ENCODE assay signal across 8 cellular contexts in the genomic region with DNA sequence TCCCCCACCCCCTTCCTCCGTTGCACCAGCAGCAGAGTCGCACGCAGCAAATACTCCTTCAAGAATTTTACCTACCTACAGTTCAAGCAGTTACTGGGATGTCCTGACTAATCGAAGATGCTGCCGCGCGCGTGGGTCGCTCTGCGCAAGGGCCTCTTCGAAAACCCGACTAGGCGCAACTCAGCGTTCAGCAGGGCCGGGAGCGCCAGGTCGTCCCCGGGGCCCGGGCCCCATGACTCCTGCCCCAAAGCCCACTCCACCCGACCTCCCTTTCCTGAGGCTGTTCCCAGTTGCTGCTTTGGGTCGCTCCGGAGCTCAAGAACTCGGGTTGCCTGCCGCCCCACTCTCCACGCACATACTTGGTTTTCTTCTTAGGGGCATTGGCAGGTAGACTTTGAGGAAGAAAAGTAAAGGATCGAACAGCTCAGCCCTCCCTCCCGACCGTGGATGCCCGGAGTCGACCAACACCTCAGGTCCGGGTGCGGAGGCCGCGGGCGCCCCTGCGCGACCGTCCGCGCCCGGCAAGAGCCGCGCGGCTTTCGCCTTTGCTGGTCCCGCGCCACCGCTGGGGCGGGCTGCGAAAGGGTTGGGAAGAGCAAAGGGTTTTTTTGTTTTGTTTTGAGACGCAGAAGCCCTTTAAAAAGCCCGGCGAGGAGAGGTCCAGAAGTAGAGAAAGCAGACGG. TPM values are rescaled to one million over a fixed set of nuclear protein-coding genes. Genes with fewer than 3 reads are reported as not detected.
DNase-seq lines count a peak whose midpoint lies in the region; ATAC-seq, FAIRE-seq and TF ChIP-seq lines count a peak whose summit lies in the region.

No MANE protein-coding gene starts in this region.

- WGBS in tibial nerve, 2 donors, result 1 to 2% methylated on average over 53 to 54 of the region's 54 CpGs

- POLR2A ChIA-PET in MCF 10A (lab: Yijun Ruan, JAX), result interaction anchor here (0.7 to 2.6 kb wide), 6 partner anchors 11 to 498 kb away, joined by 3 to 15 read pairs (median 8); no protein-coding TSS in a partner anchor

- H3K27me3 Mint-ChIP-seq in MCF 10A (ENCODE audit: insufficient read depth, unreplicated experiment), result no peaks in the 10 kb centered on the region

- H3K4me2 ChIP-seq in BLaER1 treated with 17β-estradiol and CSF1 and Interleukin-3, amounts not matched to agents 10 nM and 100 nM, result peak overlapping the region; percentile 94 to 100 (median 99)

- H3K9me3 ChIP-seq in BLaER1 treated with 17β-estradiol and CSF1 and Interleukin-3, amounts not matched to agents 10 nM and 100 nM (replicated peaks in 1 of 11), result no peaks in the 10 kb centered on the region
- H3K9me3 ChIP-seq in lower lobe of right lung, result no peaks in the 10 kb centered on the region
- H3K9me3 ChIP-seq in tibial nerve, result no peaks in the 10 kb centered on the region

- H3K36me3 ChIP-seq in BLaER1 treated with 17β-estradiol and CSF1 and Interleukin-3, amounts not matched to agents 10 nM and 100 nM, result peaks cover 0 to 29% (median 15%) of the 10 kb centered on the region in 11 experiments; a peak in 19 of 22 replicates
- H3K36me3 ChIP-seq in lower lobe of right lung (peaks cover 9% of the 10 kb centered on the region), tibial nerve (peaks cover 0 to 10% (median 0%) of the 10 kb centered on the region in 3 donors)

- peaks cover 8% of the 10 kb centered on the region for H3K4me1 Mint-ChIP-seq in MCF 10A (ENCODE audit: insufficient read depth, unreplicated experiment)

- peak overlapping the region; percentile 63 to 77 (median 70) for H3K4me3 ChIP-seq in BLaER1 treated with 17β-estradiol and CSF1 and Interleukin-3, amounts not matched to agents 10 nM and 100 nM
- H3K4me3 ChIP-seq in lower lobe of right lung, result peak overlapping the region; percentile 69
- peak overlapping the region; percentile 43 to 65 (median 58) for H3K4me3 ChIP-seq in tibial nerve

- H3K9me3 Mint-ChIP-seq in MCF 10A (ENCODE audit: unreplicated experiment), result no peaks in the 10 kb centered on the region

- H3K27ac ChIP-seq in BLaER1 treated with 17β-estradiol and CSF1 and Interleukin-3, amounts not matched to agents 10 nM and 100 nM, result peak overlapping the region in 8 of 11 experiments; percentile 7 to 71 (median 47); a peak in 13 of 22 replicates
- H3K27ac ChIP-seq in lower lobe of right lung, result peak overlapping the region; percentile 84
- H3K27ac ChIP-seq in tibial nerve, result peak overlapping the region; percentile 39 to 87 (median 82)

- no peaks in the 10 kb centered on the region for H3K36me3 Mint-ChIP-seq in MCF 10A (ENCODE audit: insufficient read depth, unreplicated experiment)

- peaks cover 14 to 57% (median 44%) of the 10 kb centered on the region in 10 experiments for H3K4me1 ChIP-seq in BLaER1 treated with 17β-estradiol and CSF1 and Interleukin-3, amounts not matched to agents 10 nM and 100 nM
- H3K4me1 ChIP-seq in lower lobe of right lung (peaks cover 17% of the 10 kb centered on the region), tibial nerve (peaks cover 0 to 68% (median 15%) of the 10 kb centered on the region in 4 donors)

- H4K20me1 ChIP-seq in BLaER1 treated with 17β-estradiol and CSF1 and Interleukin-3, amounts not matched to agents 10 nM and 100 nM, result peaks cover 0 to 14% (median 0%) of the 10 kb centered on the region in 11 experiments; a peak in 6 of 22 replicates

- no TSS peak for BruUV-seq in MCF 10A (replicated peaks; lab: Mats Ljungman, UMichigan)

- H3K27me3 ChIP-seq in BLaER1 treated with 17β-estradiol and CSF1 and Interleukin-3, amounts not matched to agents 10 nM and 100 nM, result peaks cover 11 to 30% (median 16%) of the 10 kb centered on the region in 11 experiments; a peak in 18 of 22 replicates
- H3K27me3 ChIP-seq in lower lobe of right lung (ENCODE audit: low read depth), result peaks cover 35% of the 10 kb centered on the region
- H3K27me3 ChIP-seq in tibial nerve, result peaks cover 0 to 66% of the 10 kb centered on the region in 2 donors

- TF ChIP-seq POLR2A in tibial nerve (IDR thresholded peaks at IDR 0.05), result no peak

- CTCF ChIA-PET in MCF 10A (lab: Yijun Ruan, JAX), result interaction anchor here (0.7 to 1.5 kb wide), 7 partner anchors 17 to 523 kb away, joined by 3 to 4 read pairs (median 4); no protein-coding TSS in a partner anchor

- DNase-seq in HT1080 (ENCODE audit: low read depth) (peak; percentile 7), MCF 10A (ENCODE audit: unreplicated experiment) (no peak), lower lobe of right lung (no peak), tibial nerve (ENCODE audit: low spot score in 2 of 2) (peak in 1 of 2 donors; percentile 30), DMS114 treated with DMSO at 0.1 percent for 48 hours (lab: John Stamatoyannopoulos, UW; ENCODE audit: unreplicated experiment) (no peak), RCC 7860 (ENCODE audit: low spot score) (no peak)

- no peak for TF ChIP-seq CTCF in MCF 10A (IDR thresholded peaks at IDR 0.05; ENCODE audit: unreplicated experiment)
- no peak for TF ChIP-seq CTCF in lower lobe of right lung (IDR thresholded peaks at IDR 0.05)
- TF ChIP-seq CTCF in tibial nerve (IDR thresholded peaks at IDR 0.05), result no peak

- H3K9ac ChIP-seq in BLaER1 treated with 17β-estradiol and CSF1 and Interleukin-3, amounts not matched to agents 10 nM and 100 nM, result peak overlapping the region; percentile 69 to 80 (median 79); a peak in 21 of 22 replicates

- TF ChIP-seq EP300 in tibial nerve (IDR thresholded peaks at IDR 0.05), result no peak

- H3K27ac Mint-ChIP-seq in MCF 10A (ENCODE audit: low read depth, unreplicated experiment), result no peak overlapping the region

- intact Hi-C loops in MCF 10A (cut with micrococcal nuclease) (loop anchor here (10.0 kb wide), 1 partner anchor 220 kb away; no protein-coding TSS in a partner anchor), lower lobe of right lung (cut with DNase I) (no loop called here)

- FAIRE-seq in RCC 7860 (lab: Jason Lieb, UNC), result no peak

- peak overlapping the region; percentile 81 for H3K4me3 Mint-ChIP-seq in MCF 10A (ENCODE audit: unreplicated experiment)

- no peak for ATAC-seq in lower lobe of right lung
- no peak for ATAC-seq in GM19463 (IDR thresholded peaks at IDR 0.05; ENCODE audit: unreplicated experiment)

RNA-seq across cellular contexts. Expression of gene BMP4, which starts 1.9 kb away (rescaled TPM):
- 1.8 and 3.9 TPM in 2 replicates for total RNA-seq in HT1080 (2014; rRNA removed; shearing (Covaris generic))
- 0.80 and 1.6 TPM in 2 replicates for polyA plus RNA-seq in HT1080 (2015; cell fraction: cytosol; rRNA removed)
- polyA plus RNA-seq in HT1080 (2015; cell fraction: nucleus; rRNA removed), result 0.87 and 1.7 TPM in 2 replicates
- total RNA-seq in MCF 10A (2022), result 0.28 and 0.54 TPM in 2 replicates
- 11.5 TPM for total RNA-seq in lower lobe of right lung
- 10 to 100 TPM in 3 of 4 donors, 1 to 10 TPM in 1; 5.1 to 21.6 (median 14.8) TPM for total RNA-seq in tibial nerve
